In the genomic region with DNA sequence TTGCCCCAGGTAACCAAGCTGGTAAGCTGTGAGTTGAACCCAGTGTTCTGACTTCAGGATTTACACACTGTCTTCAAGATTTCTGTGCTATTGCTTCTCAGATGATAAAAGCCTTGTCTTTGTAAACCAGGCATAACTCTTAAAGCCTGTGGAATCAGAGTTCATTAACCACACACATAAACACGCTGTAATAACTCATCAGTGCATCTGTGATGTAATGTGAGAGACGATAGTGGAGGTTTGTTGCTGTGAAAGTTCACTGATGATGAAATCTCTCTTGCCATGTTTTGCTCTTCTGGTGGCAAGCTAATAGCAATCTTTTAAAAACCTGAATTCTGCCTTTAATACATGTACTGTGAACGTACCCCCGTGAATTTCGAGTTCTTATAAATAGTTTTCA, we compare ENCODE assay signal across 20 cellular contexts. TPM values are rescaled to one million over a fixed set of nuclear protein-coding genes. Genes with fewer than 3 reads are reported as not detected.
DNase-seq lines count a peak whose midpoint lies in the region; FAIRE-seq and TF ChIP-seq lines count a peak whose summit lies in the region.
"Had no signal": no experiment of that assay in that cellular context is flagged by ENCODE, and none has a peak within 500 bp of the region (broad histone marks: within the 10 kb centered on the region; RNA-seq: fewer than 3 reads in every experiment).

No MANE protein-coding gene starts in this region.

- peaks cover 17% of the 10 kb centered on the region for H3K36me3 ChIP-seq in SJCRH30
- H3K36me3 ChIP-seq: ascending aorta, right lobe of liver had no signal

- no peak overlapping the region for H3K27ac ChIP-seq in AG04450 (ENCODE audit: low read depth, low read length)
- no peak overlapping the region for H3K27ac ChIP-seq in SJCRH30
- H3K27ac ChIP-seq: ascending aorta, KMS-11, right lobe of liver had no signal

- FAIRE-seq in GM19239 (lab: Jason Lieb, UNC), result peak; percentile 28
- FAIRE-seq: G401.6, GM18507 had no signal

- H3K27me3 ChIP-seq in AG04450 (ENCODE audit: control insufficient read depth, insufficient read depth, low read length) (no peaks in the 10 kb centered on the region), SJCRH30 (no peaks in the 10 kb centered on the region)
- H3K27me3 ChIP-seq: ascending aorta, right lobe of liver had no signal

- POLR2A ChIA-PET in AG04450 (lab: Yijun Ruan, JAX), result no interaction called here

- CTCF ChIA-PET in AG04450 (lab: Charles Lee), result interaction anchor here (2.1 to 2.6 kb wide), 2 partner anchors 8 to 524 kb away, joined by 5 to 9 read pairs; no protein-coding TSS in a partner anchor

- TF ChIP-seq CTCF in AG04450 (IDR thresholded peaks at IDR 0.05; ENCODE audit: low read depth, low read length), result no peak
- no peak for TF ChIP-seq CTCF in fibroblast of villous mesenchyme (IDR thresholded peaks at IDR 0.05; ENCODE audit: insufficient read depth, low read depth, low read length)

- DNase-seq in AG04450 (ENCODE audit: low read depth, low spot score), result peak; percentile 21
- DNase-seq in GM19239 (ENCODE audit: insufficient read length, low spot score), result no peak
- peak; percentile 97 for DNase-seq in amniotic epithelial cell (ENCODE audit: low read depth)
- peak; percentile 96 for DNase-seq in fibroblast of villous mesenchyme (ENCODE audit: low read depth)
- no peak for DNase-seq in middle frontal gyrus (ENCODE audit: extremely low spot score, low spot score)
- DNase-seq in SJCRH30, result no peak
- DNase-seq in cerebellar nuclear complex (lab: John Stamatoyannopoulos, UW), result no peak
- DNase-seq in epidermal melanocyte (ENCODE audit: insufficient read length, low spot score), result no peak
- DNase-seq: activated CD4-positive, alpha-beta T cell treated with anti-CD3 and anti-CD28 coated beads, Interleukin-2, amount 10 ng/mL, durations not matched to agents 24 days and 14 days; activated CD8-positive, alpha-beta memory T cell treated with anti-CD3 and anti-CD28 coated beads, Interleukin-2, amount 10 ng/mL, durations not matched to agents 7 days and 5 days; CD4-positive, alpha-beta T cell; NCI-H1048; NCI-H2029; right lobe of liver; substantia nigra had no signal

- H3K4me3 ChIP-seq in AG04450 (ENCODE audit: low read depth, low read length) (no peak overlapping the region), fibroblast of villous mesenchyme (ENCODE audit: low read depth, low read length) (no peak overlapping the region), SJCRH30 (no peak overlapping the region)
- H3K4me3 ChIP-seq: ascending aorta, right lobe of liver had no signal

- 0 out of 2 replicates have a peak, but pooled peaks cover 3% of the 10 kb centered on the region for H3K4me1 ChIP-seq in SJCRH30
- H3K4me1 ChIP-seq: ascending aorta, right lobe of liver had no signal

- H3K9me3 ChIP-seq in AG04450 (ENCODE audit: control insufficient read depth, insufficient read depth, low read length) (no peaks in the 10 kb centered on the region), SJCRH30 (replicated peaks) (no peaks in the 10 kb centered on the region)
- H3K9me3 ChIP-seq: ascending aorta had no signal

RNA-seq across cellular contexts. Expression of a gene that starts 41.5 kb away (rescaled TPM):
- 1.5 and 1.6 TPM in 2 replicates for polyA plus RNA-seq in AG04450 (2011; rRNA removed)
- polyA minus RNA-seq in AG04450 (2011; rRNA and poly(A)+ RNA removed), result 4.6 TPM in 2 replicates
- 1.3 and 2.3 TPM in 2 replicates for total RNA-seq in fibroblast of villous mesenchyme
- 16.5 and 17.2 TPM in 2 replicates for total RNA-seq in SJCRH30 (2014; rRNA removed; shearing (Covaris generic))
- total RNA-seq: activated CD4-positive, alpha-beta T cell treated with anti-CD3 and anti-CD28 coated beads, Interleukin-2, amount 10 ng/mL, durations not matched to agents 24 days and 14 days; CD4-positive, alpha-beta T cell; T-helper 1 cell treated with Interleukin-12 subunit alpha and Interleukin-12 subunit beta and Interleukin-4 antibody, amounts not matched to agents 30 ng/mL and 1 ng/mL, for 36 hours had no signal

Comparison
In these comparisons a context has a peak if more than half of its experiments do, and no peak if none do; other contexts are left out.
1. DNase-seq: peak in AG04450 (single experiment), amniotic epithelial cell (single experiment) and fibroblast of villous mesenchyme (single experiment); none in GM19239 (single experiment), middle frontal gyrus (single experiment), SJCRH30 (0 of 2), cerebellar nuclear complex (0 of 2) and epidermal melanocyte (single experiment).